14 cellular contexts compared by ENCODE assay signal in the genomic region with DNA sequence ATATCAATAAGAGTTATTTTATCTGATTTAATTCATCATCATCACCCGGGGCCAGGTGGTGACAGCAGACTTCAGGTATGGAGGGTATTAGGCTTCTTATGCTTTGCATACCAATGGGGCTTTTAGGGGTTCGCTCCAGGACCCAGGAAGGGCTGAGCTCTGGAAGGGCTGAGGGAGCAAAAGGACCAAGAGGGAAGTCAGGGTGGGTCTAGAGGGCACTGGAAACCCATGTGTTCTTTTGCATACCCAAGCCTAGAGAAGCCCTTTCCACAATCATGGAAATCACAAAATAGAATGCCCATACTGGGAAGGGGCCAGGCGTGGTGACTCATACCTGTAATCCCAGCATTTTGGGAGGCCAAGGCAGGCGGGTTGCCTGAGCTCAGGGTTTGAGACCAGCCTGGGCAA. TPM values are rescaled to one million over a fixed set of nuclear protein-coding genes. Genes with fewer than 3 reads are reported as not detected.
DNase-seq lines count a peak whose midpoint lies in the region; ATAC-seq and TF ChIP-seq lines count a peak whose summit lies in the region.
"Had no signal": no experiment of that assay in that cellular context is flagged by ENCODE, and none has a peak within 500 bp of the region (broad histone marks: within the 10 kb centered on the region; RNA-seq: fewer than 3 reads in every experiment).

No MANE protein-coding gene starts in this region.

- CTCF ChIA-PET in Caco-2 (lab: Charles Lee) = interaction anchor here (1.7 kb wide), 1 partner anchor 10 kb away, joined by 5 read pairs; no protein-coding TSS in a partner anchor

- no peaks in the 10 kb centered on the region for H3K9me3 ChIP-seq in Caco-2
- H3K9me3 ChIP-seq in Peyer's patch = no peaks in the 10 kb centered on the region
- H3K9me3 ChIP-seq in right cardiac atrium (ENCODE audit: control insufficient read depth, low read length) = no peaks in the 10 kb centered on the region
- H3K9me3 ChIP-seq: pancreas had no signal

- H3K36me3 Mint-ChIP-seq in Caco-2 (ENCODE audit: insufficient read depth, unreplicated experiment) = no peaks in the 10 kb centered on the region

- intact Hi-C loops in Caco-2 (cut with micrococcal nuclease; ENCODE audit: unreplicated experiment) = no loop called here
- intact Hi-C loops in right cardiac atrium (cut with DNase I) = no loop called here

- H3K4me3 Mint-ChIP-seq in Caco-2 (ENCODE audit: unreplicated experiment) = no peak overlapping the region
- H3K4me3 Mint-ChIP-seq in stimulated activated naive CD8-positive, alpha-beta T cell treated with anti-CD3 and anti-CD28 coated beads, Interleukin-15, amount 100 ng/mL, for 72 hours = no peak overlapping the region
- H3K4me3 Mint-ChIP-seq: activated naive CD4-positive, alpha-beta T cell treated with anti-CD3 and anti-CD28 coated beads for 36 hours had no signal

- H3K27ac Mint-ChIP-seq in Caco-2 (ENCODE audit: unreplicated experiment) = peak overlapping the region; percentile 98
- no peak overlapping the region for H3K27ac Mint-ChIP-seq in stimulated activated naive CD8-positive, alpha-beta T cell treated with anti-CD3 and anti-CD28 coated beads, Interleukin-15, amount 100 ng/mL, for 72 hours
- H3K27ac Mint-ChIP-seq: activated naive CD4-positive, alpha-beta T cell treated with anti-CD3 and anti-CD28 coated beads for 36 hours had no signal

- no peak overlapping the region for H3K4me3 ChIP-seq in Caco-2 (ENCODE audit: low read depth, low read length)
- H3K4me3 ChIP-seq in Peyer's patch = no peak overlapping the region
- no peak overlapping the region for H3K4me3 ChIP-seq in right cardiac atrium (ENCODE audit: low read length)
- no peak overlapping the region for H3K4me3 ChIP-seq in rectal smooth muscle tissue (ENCODE audit: low read length)
- H3K4me3 ChIP-seq: pancreas had no signal

- H3K27me3 Mint-ChIP-seq in Caco-2 (ENCODE audit: insufficient read depth, unreplicated experiment) = no peaks in the 10 kb centered on the region
- no peaks in the 10 kb centered on the region for H3K27me3 Mint-ChIP-seq in stimulated activated naive CD8-positive, alpha-beta T cell treated with anti-CD3 and anti-CD28 coated beads, Interleukin-15, amount 100 ng/mL, for 72 hours
- H3K27me3 Mint-ChIP-seq: effector memory CD8-positive, alpha-beta T cell had no signal

- H3K9me3 Mint-ChIP-seq in Caco-2 (ENCODE audit: unreplicated experiment) = no peaks in the 10 kb centered on the region
- no peaks in the 10 kb centered on the region for H3K9me3 Mint-ChIP-seq in stimulated activated naive CD8-positive, alpha-beta T cell treated with anti-CD3 and anti-CD28 coated beads, Interleukin-15, amount 100 ng/mL, for 72 hours
- H3K9me3 Mint-ChIP-seq: activated naive CD4-positive, alpha-beta T cell treated with anti-CD3 and anti-CD28 coated beads for 36 hours; effector memory CD8-positive, alpha-beta T cell had no signal

- DNase-seq in Caco-2 (no peak), Peyer's patch (no peak), right cardiac atrium (no peak), GM03348 (ENCODE audit: low spot score) (no peak)
- no peak for DNase-seq in stimulated activated naive CD8-positive, alpha-beta T cell treated with anti-CD3 and anti-CD28 coated beads, Interleukin-15, amount 100 ng/mL, for 72 hours
- DNase-seq: activated CD4-positive, alpha-beta T cell treated with anti-CD3 and anti-CD28 coated beads for 4 hours; activated naive CD4-positive, alpha-beta T cell treated with anti-CD3 and anti-CD28 coated beads for 36 hours; AML-193; effector memory CD8-positive, alpha-beta T cell; NCI-H345; pancreas had no signal

- no peak for TF ChIP-seq CTCF in Caco-2 (IDR thresholded peaks at IDR 0.05; ENCODE audit: insufficient read depth in 1 of 2, low read depth in 1 of 2, low read length in 1 of 2, severe bottlenecking in 1 of 2, unreplicated experiment in 1 of 2)
- no peak for TF ChIP-seq CTCF in Peyer's patch (IDR thresholded peaks at IDR 0.05)

- H3K4me1 Mint-ChIP-seq in Caco-2 (ENCODE audit: low read depth, unreplicated experiment) = peaks cover 13% of the 10 kb centered on the region
- no peaks in the 10 kb centered on the region for H3K4me1 Mint-ChIP-seq in stimulated activated naive CD8-positive, alpha-beta T cell treated with anti-CD3 and anti-CD28 coated beads, Interleukin-15, amount 100 ng/mL, for 72 hours

- no peak for ATAC-seq in right cardiac atrium
- ATAC-seq in HG03378 (IDR thresholded peaks at IDR 0.05; ENCODE audit: unreplicated experiment) = no peak
- no peak for ATAC-seq in stimulated activated naive CD8-positive, alpha-beta T cell treated with anti-CD3 and anti-CD28 coated beads, Interleukin-15, amount 100 ng/mL, for 72 hours
- ATAC-seq in HG03139 (IDR thresholded peaks at IDR 0.05; ENCODE audit: unreplicated experiment) = no peak
- ATAC-seq: effector memory CD8-positive, alpha-beta T cell had no signal

- no peak for TF ChIP-seq POLR2A in Peyer's patch (IDR thresholded peaks at IDR 0.05)

- WGBS in right cardiac atrium = 88% methylated on average over 4 of the region's 4 CpGs

- H3K27ac ChIP-seq in Peyer's patch (peak overlapping the region in 3 of 4 donors; percentile 75 to 93 (median 77)), right cardiac atrium (ENCODE audit: low read length) (peak overlapping the region; percentile 32), rectal smooth muscle tissue (ENCODE audit: low read depth, low read length) (peak overlapping the region; percentile 95)

- H3K4me1 ChIP-seq in Caco-2 (peaks cover 26% of the 10 kb centered on the region), Peyer's patch (peaks cover 0 to 22% (median 5%) of the 10 kb centered on the region in 4 donors), right cardiac atrium (ENCODE audit: control insufficient read depth, insufficient read depth, low read length) (peaks cover 4% of the 10 kb centered on the region), rectal smooth muscle tissue (ENCODE audit: control insufficient read depth, insufficient read depth, low read length) (peaks cover 31% of the 10 kb centered on the region)
- H3K4me1 ChIP-seq: pancreas had no signal

- H3K27me3 ChIP-seq in Caco-2 (replicated peaks; ENCODE audit: control insufficient read depth, insufficient read depth, low read length) (no peaks in the 10 kb centered on the region), Peyer's patch (no peaks in the 10 kb centered on the region), right cardiac atrium (ENCODE audit: control insufficient read depth, insufficient read depth) (no peaks in the 10 kb centered on the region), rectal smooth muscle tissue (ENCODE audit: control insufficient read depth, insufficient read depth, low read length) (no peaks in the 10 kb centered on the region)
- H3K27me3 ChIP-seq: pancreas had no signal

- H3K9ac ChIP-seq in rectal smooth muscle tissue (ENCODE audit: low read length) = no peak overlapping the region

- POLR2A ChIA-PET in Caco-2 (lab: Charles Lee) = interaction anchor here (1.3 kb wide), 1 partner anchor 31 kb away, joined by 3 read pairs; the partner anchor contains the start of gene VCL

- BruUV-seq in Caco-2 (replicated peaks; lab: Mats Ljungman, UMichigan) = no TSS peak

- H3K36me3 ChIP-seq in Caco-2 (ENCODE audit: control insufficient read depth, insufficient read depth, low read length) (no peaks in the 10 kb centered on the region), Peyer's patch (no peaks in the 10 kb centered on the region), rectal smooth muscle tissue (ENCODE audit: control insufficient read depth, insufficient read depth, low read length) (no peaks in the 10 kb centered on the region)
- H3K36me3 ChIP-seq: pancreas had no signal

RNA-seq across cellular contexts. Expression of gene VCL, which starts 30.9 kb away (rescaled TPM):
- 92.2 and 113 TPM in 2 replicates for total RNA-seq in Caco-2 (2022)
- total RNA-seq in Peyer's patch = 100 to 1,000 TPM in 1 of 4 donors, 10 to 100 TPM in 3; 36.3 to 103 (median 61.4) TPM
- 100 to 1,000 TPM; 203 to 246 (median 224) TPM for total RNA-seq in right cardiac atrium
- polyA plus RNA-seq in right cardiac atrium = 74.6 TPM

RNA-seq across cellular contexts. Expression of gene PLAU, which starts 56.1 kb away (rescaled TPM):
- total RNA-seq in Caco-2 (2022) (1.2 and 1.8 TPM in 2 replicates), Peyer's patch (1 to 10 TPM in 3 of 4 donors, under 1 TPM in 1; 0.53 to 6.6 (median 2.7) TPM), right cardiac atrium (1 to 10 TPM; 4.8 to 7.1 (median 5.6) TPM)
- 7.0 TPM for polyA plus RNA-seq in right cardiac atrium

Comparison
In these comparisons a context has a peak if more than half of its experiments do, and no peak if none do; other contexts are left out.
1. H3K27ac ChIP-seq: peak in every context shown above with its lines; median percentile 95 in rectal smooth muscle tissue; 77 in Peyer's patch; 32 in right cardiac atrium.